In the genomic region with DNA sequence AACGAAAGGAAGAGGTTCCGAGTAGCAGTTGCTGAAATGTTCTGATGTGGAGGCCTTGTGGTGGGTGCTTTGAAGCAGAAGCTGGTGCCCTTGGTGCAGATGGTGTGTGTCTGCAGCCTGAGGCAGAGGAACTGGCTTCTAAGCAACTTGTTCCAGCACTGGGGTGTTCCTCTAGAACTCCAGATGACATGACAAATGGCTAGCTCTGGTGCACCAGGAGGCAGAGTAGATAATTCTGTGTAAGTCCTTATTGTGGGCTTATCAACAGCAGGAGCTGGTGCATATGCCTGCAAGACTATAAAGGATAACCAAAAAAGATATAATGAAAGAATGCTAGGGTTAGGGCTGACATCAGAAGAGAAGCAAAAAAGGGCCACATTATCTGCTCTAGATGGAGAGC, we compare ENCODE assay signal across 20 cellular contexts.
"Had no signal": no experiment of that assay in that cellular context is flagged by ENCODE, and none has a peak within 500 bp of the region (broad histone marks: within the 10 kb centered on the region; RNA-seq: fewer than 3 reads in every experiment).

No MANE protein-coding gene starts in this region.

- ATAC-seq: left lobe of liver; naive thymus-derived CD4-positive, alpha-beta T cell; sciatic nerve had no signal

- H3K4me1 ChIP-seq: esophagus squamous epithelium had no signal

- H3K27me3 ChIP-seq: dorsolateral prefrontal cortex, esophagus squamous epithelium had no signal

- H3K36me3 ChIP-seq: esophagus squamous epithelium had no signal

- H3K4me3 ChIP-seq: dorsolateral prefrontal cortex, esophagus squamous epithelium, skin epidermis had no signal

- H3K27ac ChIP-seq: dorsolateral prefrontal cortex, esophagus squamous epithelium had no signal

- DNase-seq: cortex of kidney; dorsolateral prefrontal cortex; effector memory CD4-positive, alpha-beta T cell; esophagus squamous epithelium; foreskin melanocyte; head of caudate nucleus; hippocampal formation; kidney glomerular epithelial cell; mammary epithelial cell; naive thymus-derived CD4-positive, alpha-beta T cell; nephron progenitor cell; posterior cingulate gyrus; stimulated activated CD4-positive, alpha-beta T cell treated with anti-CD3 and anti-CD28 coated beads, Interleukin-2, amount 100 ng/mL, for 24 hours; stimulated activated CD4-positive, alpha-beta T cell treated with anti-CD3 and anti-CD28 coated beads, Interleukin-4, amount 100 ng/mL, for 4 hours; stimulated activated naive CD4-positive, alpha-beta T cell treated with Interleukin-2 at 50 U/mL for 16 hours; trophoblast cell had no signal

- FAIRE-seq: endometrium had no signal

- H3K9me3 ChIP-seq: esophagus squamous epithelium had no signal
